Comparison of ENCODE assay signal across 8 cellular contexts in genomic region chr2:237669628-237670351, GRCh38. TPM values are rescaled to one million over a fixed set of nuclear protein-coding genes. Genes with fewer than 3 reads are reported as not detected.
DNase-seq lines count a peak whose midpoint lies in the region; ATAC-seq and TF ChIP-seq lines count a peak whose summit lies in the region.

No MANE protein-coding gene starts in this region.

- WGBS in spleen, 5 donors: 61 to 73% (median 72%) methylated on average over 21 of the region's 21 CpGs

- H3K9me3 Mint-ChIP-seq in activated naive CD4-positive, alpha-beta T cell treated with anti-CD3 and anti-CD28 coated beads for 36 hours: no peaks in the 10 kb centered on the region

- H3K4me3 Mint-ChIP-seq in activated naive CD4-positive, alpha-beta T cell treated with anti-CD3 and anti-CD28 coated beads for 36 hours: no peak overlapping the region

- peak overlapping the region in 7 of 8 donors; percentile 55 to 94 (median 77) for H3K27ac ChIP-seq in spleen

- intact Hi-C loops in Right ventricle myocardium superior (cut with DNase I) (loop anchor here (10.0 kb wide), 1 partner anchor 85 kb away; no protein-coding TSS in a partner anchor), spleen (cut with DNase I; ENCODE audit: low total_unique reads) (no loop called here)
- intact Hi-C loops in activated naive CD4-positive, alpha-beta T cell treated with anti-CD3 and anti-CD28 coated beads for 36 hours (cut with micrococcal nuclease): loop anchor here (5.0 kb wide), 3 partner anchors 148 to 618 kb away; partner anchors contain the start of genes PER2 and UBE2F

- peak; percentile 52 for ATAC-seq in GM18498 (IDR thresholded peaks at IDR 0.05; ENCODE audit: unreplicated experiment)
- ATAC-seq in HG03135 (IDR thresholded peaks at IDR 0.05; ENCODE audit: unreplicated experiment): peak; percentile 52
- ATAC-seq in Right ventricle myocardium superior (ENCODE audit: poor library complexity): peak; percentile 75
- ATAC-seq in GM18517 (IDR thresholded peaks at IDR 0.05; ENCODE audit: unreplicated experiment): no peak

- no peak for TF ChIP-seq POLR2A in spleen (IDR thresholded peaks at IDR 0.05)

- H3K27ac Mint-ChIP-seq in activated naive CD4-positive, alpha-beta T cell treated with anti-CD3 and anti-CD28 coated beads for 36 hours: no peak overlapping the region

- H3K27me3 ChIP-seq in spleen (replicated peaks in 1 of 7): peaks cover 0 to 7% (median 0%) of the 10 kb centered on the region in 7 donors

- no peak overlapping the region for H3K4me3 ChIP-seq in spleen

- DNase-seq in Right ventricle myocardium superior (peak; percentile 71), spleen (peak; percentile 76)
- no peak for DNase-seq in activated naive CD4-positive, alpha-beta T cell treated with anti-CD3 and anti-CD28 coated beads for 36 hours
- DNase-seq in activated CD4-positive, alpha-beta T cell treated with anti-CD3 and anti-CD28 coated beads for 48 hours: no peak

- TF ChIP-seq CTCF in spleen (IDR thresholded peaks at IDR 0.05 in 8 of 11, conservative IDR thresholded peaks at IDR 0.05 in 3 of 11): no peak

- H3K27me3 Mint-ChIP-seq in activated naive CD4-positive, alpha-beta T cell treated with anti-CD3 and anti-CD28 coated beads for 36 hours (ENCODE audit: low read depth): no peaks in the 10 kb centered on the region

- no peaks in the 10 kb centered on the region for H3K9me3 ChIP-seq in spleen

- CTCF ChIA-PET in activated naive CD4-positive, alpha-beta T cell treated with anti-CD3 and anti-CD28 coated beads for 36 hours (lab: Charles Lee): interaction anchor here (0.6 to 2.2 kb wide), 6 partner anchors 38 to 109 kb away, joined by 3 to 9 read pairs (median 4); no protein-coding TSS in a partner anchor

- H3K4me1 ChIP-seq in spleen: peaks cover 24 to 56% (median 46%) of the 10 kb centered on the region in 6 donors

- H3K36me3 ChIP-seq in spleen: no peaks in the 10 kb centered on the region

- no peaks in the 10 kb centered on the region for H3K36me3 Mint-ChIP-seq in activated naive CD4-positive, alpha-beta T cell treated with anti-CD3 and anti-CD28 coated beads for 36 hours (ENCODE audit: low read depth)

- H3K4me1 Mint-ChIP-seq in activated naive CD4-positive, alpha-beta T cell treated with anti-CD3 and anti-CD28 coated beads for 36 hours (ENCODE audit: low read depth): peaks cover 24% of the 10 kb centered on the region

TF ChIP-seq in PFSK-1, 5 proteins besides CTCF, POLR2A, EP300 and RAD21:
- no peak for TF ChIP-seq TAF1 (IDR thresholded peaks at IDR 0.05; ENCODE audit: borderline replicate concordance, insufficient read depth, low read length)
- TF ChIP-seq FOXP2 (optimal IDR thresholded peaks at IDR 0.05; ENCODE audit: borderline replicate concordance, extremely low read depth, extremely low read length, insufficient read depth): peak; percentile 16

RNA-seq across cellular contexts. Expression of gene LRRFIP1, which starts 42.4 kb away (rescaled TPM):
- 40.2 TPM for polyA plus RNA-seq in PFSK-1 (2012; ENCODE audit: insufficient read length, low read depth)
- total RNA-seq in Right ventricle myocardium superior (88.5 TPM), spleen (100 to 1,000 TPM; 110 to 164 (median 144) TPM)
- 10 to 100 TPM; 40.4 to 46.3 (median 44.4) TPM for polyA plus RNA-seq in spleen
- total RNA-seq in activated naive CD4-positive, alpha-beta T cell treated with anti-CD3 and anti-CD28 coated beads for 36 hours: 100 to 1,000 TPM; 154 to 155 TPM

Comparison
In these comparisons a context has a peak if more than half of its experiments do, and no peak if none do; other contexts are left out.
1. DNase-seq: peak in Right ventricle myocardium superior (single experiment) and spleen (single experiment); none in activated naive CD4-positive, alpha-beta T cell treated with anti-CD3 and anti-CD28 coated beads for 36 hours (single experiment) and activated CD4-positive, alpha-beta T cell treated with anti-CD3 and anti-CD28 coated beads for 48 hours (single experiment).